ENCODE assay signal across 14 cellular contexts in genomic region chr18:59143441-59143840, GRCh38. TPM values are rescaled to one million over a fixed set of nuclear protein-coding genes. Genes with fewer than 3 reads are reported as not detected.
A peak's percentile ranks its signal among the peaks of the same experiment; 100 is the strongest.
DNase-seq lines count a peak whose midpoint lies in the region; ATAC-seq, FAIRE-seq and TF ChIP-seq lines count a peak whose summit lies in the region.
"Had no signal": no experiment of that assay in that cellular context is flagged by ENCODE, and none has a peak within 500 bp of the region (broad histone marks: within the 10 kb centered on the region; RNA-seq: fewer than 3 reads in every experiment).

No MANE protein-coding gene starts in this region.

- H3K27me3 Mint-ChIP-seq in CD4-positive, CD25-positive, alpha-beta regulatory T cell, result peaks cover 6% of the 10 kb centered on the region
- H3K27me3 Mint-ChIP-seq in brain, result peaks cover 10% of the 10 kb centered on the region
- H3K27me3 Mint-ChIP-seq: central memory CD8-positive, alpha-beta T cell; T-cell had no signal

- no peak overlapping the region for H4K8ac ChIP-seq in IMR-90 (ENCODE audit: low read depth in 2 of 2, low read length in 2 of 2)

- peaks cover 11 to 22% of the 10 kb centered on the region in 2 experiments; a peak in 3 of 4 replicates for H3K79me1 ChIP-seq in IMR-90 (ENCODE audit: low read depth in 1 of 2, low read length in 2 of 2)

- BruUV-seq in IMR-90 (replicated peaks; lab: Mats Ljungman, UMichigan), result no TSS peak

- no peak overlapping the region for H3K23ac ChIP-seq in IMR-90 (ENCODE audit: low read depth, low read length)

- H2BK120ac ChIP-seq in IMR-90 (ENCODE audit: low read depth, low read length), result no peak overlapping the region

- no peak for ATAC-seq in CD4-positive, CD25-positive, alpha-beta regulatory T cell (ENCODE audit: low read depth in 2 of 2)
- ATAC-seq in IMR-90 (ENCODE audit: low read depth) (no peak), omental fat pad (ENCODE audit: low FRiP score) (no peak), GM18861 (IDR thresholded peaks at IDR 0.05; ENCODE audit: unreplicated experiment) (no peak), GM18505 (IDR thresholded peaks at IDR 0.05; ENCODE audit: unreplicated experiment) (no peak)
- ATAC-seq: GM23338, left colon, T-cell had no signal

- FAIRE-seq in GM12892 (lab: Jason Lieb, UNC), result peak; percentile 48
- FAIRE-seq in small intestine (lab: Jason Lieb, UNC), result no peak

- H3K9me1 ChIP-seq in IMR-90 (ENCODE audit: insufficient read depth, low read length), result no peaks in the 10 kb centered on the region

- peaks cover 29 to 78% (median 58%) of the 10 kb centered on the region in 4 donors for H3K4me1 Mint-ChIP-seq in CD4-positive, CD25-positive, alpha-beta regulatory T cell
- H3K4me1 Mint-ChIP-seq in brain, result peaks cover 50% of the 10 kb centered on the region

- H3K9me3 Mint-ChIP-seq in CD4-positive, CD25-positive, alpha-beta regulatory T cell, result no peaks in the 10 kb centered on the region
- H3K9me3 Mint-ChIP-seq in brain, result no peaks in the 10 kb centered on the region
- H3K9me3 Mint-ChIP-seq: central memory CD8-positive, alpha-beta T cell; GM23338; T-cell had no signal

- POLR2A ChIA-PET in IMR-90 (lab: Charles Lee; ENCODE audit: unreplicated experiment), result no interaction called here

- no peak overlapping the region for H2BK20ac ChIP-seq in IMR-90 (ENCODE audit: low read depth, low read length)

- no peak overlapping the region for H3K56ac ChIP-seq in IMR-90 (ENCODE audit: extremely low read depth, insufficient read depth, low read length)

- peak overlapping the region; percentile 53 to 99 (median 66) for H3K4me3 Mint-ChIP-seq in CD4-positive, CD25-positive, alpha-beta regulatory T cell
- H3K4me3 Mint-ChIP-seq in brain, result peak overlapping the region in 4 of 5 experiments; percentile 36 to 60 (median 52)
- H3K4me3 Mint-ChIP-seq: central memory CD8-positive, alpha-beta T cell; GM23338 had no signal

- no peak overlapping the region for H3K14ac ChIP-seq in IMR-90 (replicated peaks; ENCODE audit: low read depth, low read length)

- peaks cover 9% of the 10 kb centered on the region for H3K36me3 Mint-ChIP-seq in CD4-positive, CD25-positive, alpha-beta regulatory T cell
- H3K36me3 Mint-ChIP-seq in brain, result no peaks in the 10 kb centered on the region

- TF ChIP-seq CTCF in IMR-90 (conservative IDR thresholded peaks at IDR 0.05; ENCODE audit: low read depth, low read length) (no peak), brain (conservative IDR thresholded peaks at IDR 0.05) (no peak), omental fat pad (IDR thresholded peaks at IDR 0.05) (no peak)

- peaks cover 43% of the 10 kb centered on the region for H3K4me1 ChIP-seq in CD4-positive, CD25-positive, alpha-beta regulatory T cell (ENCODE audit: control insufficient read depth, insufficient read depth, low read length, poor library complexity, severe bottlenecking)
- H3K4me1 ChIP-seq in IMR-90 (ENCODE audit: control insufficient read depth, insufficient read depth, low read length) (no peaks in the 10 kb centered on the region), small intestine (ENCODE audit: control insufficient read depth in 2 of 2, insufficient read depth in 1 of 2, low read depth in 1 of 2, low read length in 1 of 2) (peaks cover 3 to 7% of the 10 kb centered on the region in 2 donors)

- H3K4me3 ChIP-seq in CD4-positive, CD25-positive, alpha-beta regulatory T cell (ENCODE audit: low read depth, low read length), result peak overlapping the region; percentile 51
- H3K4me3 ChIP-seq in IMR-90 (ENCODE audit: insufficient read depth, low read depth, low read length) (no peak overlapping the region), small intestine (ENCODE audit: low read depth in 1 of 2, low read length in 2 of 2) (no peak overlapping the region)
- H3K4me3 ChIP-seq: GM23338, suprapubic skin had no signal

- H2BK5ac ChIP-seq in IMR-90 (ENCODE audit: low read depth, low read length, poor library complexity, severe bottlenecking), result no peak overlapping the region

- H2AFZ ChIP-seq in IMR-90 (replicated peaks; ENCODE audit: low read length, poor library complexity), result no peak overlapping the region
- H2AFZ ChIP-seq: GM23338 had no signal

- no CpG with 5 or more reads among the region's 3 CpGs for WGBS in IMR-90 (ENCODE audit: extremely low coverage in 2 of 2, insufficient read length in 1 of 2), 2 experiments
- 61 to 81% (median 67%) methylated on average over 3 of the region's 3 CpGs for WGBS in small intestine, 3 donors

- H3K27me3 ChIP-seq in CD4-positive, CD25-positive, alpha-beta regulatory T cell (ENCODE audit: control insufficient read depth, insufficient read depth, low read length), result no peaks in the 10 kb centered on the region
- H3K27me3 ChIP-seq in IMR-90 (ENCODE audit: control insufficient read depth, insufficient read depth, low read length) (no peaks in the 10 kb centered on the region), small intestine (ENCODE audit: control insufficient read depth in 2 of 2, insufficient read depth in 2 of 2, low read length in 2 of 2) (no peaks in the 10 kb centered on the region)
- H3K27me3 ChIP-seq: suprapubic skin had no signal

- no peak overlapping the region for H3K4ac ChIP-seq in IMR-90 (ENCODE audit: low read depth, low read length)

- H2AK5ac ChIP-seq in IMR-90 (ENCODE audit: low read depth, low read length), result no peak overlapping the region

- DNase-seq in CD4-positive, CD25-positive, alpha-beta regulatory T cell, result peak in 1 of 3 donors; percentile 14
- no peak for DNase-seq in GM12892 (ENCODE audit: insufficient read length)
- peak; percentile 41 for DNase-seq in IMR-90
- no peak for DNase-seq in omental fat pad (ENCODE audit: low spot score)
- DNase-seq in small intestine, result no peak
- DNase-seq: left colon, nucleus accumbens, T-cell had no signal

- dilution Hi-C loops in IMR-90 (cut with HindIII; ENCODE audit: low sequenced_read_pairs, unreplicated experiment), result no loop called here

- H2BK15ac ChIP-seq in IMR-90 (ENCODE audit: low read depth, low read length), result no peak overlapping the region

- H3K27ac Mint-ChIP-seq in CD4-positive, CD25-positive, alpha-beta regulatory T cell, result peak overlapping the region; percentile 8 to 99 (median 78)
- no peak overlapping the region for H3K27ac Mint-ChIP-seq in brain
- H3K27ac Mint-ChIP-seq: GM23338 had no signal

- no peak overlapping the region for H3K18ac ChIP-seq in IMR-90 (ENCODE audit: low read depth, low read length)

- H3K27ac ChIP-seq in CD4-positive, CD25-positive, alpha-beta regulatory T cell (ENCODE audit: insufficient read depth, low read length, poor library complexity, severe bottlenecking), result peak overlapping the region; percentile 98
- H3K27ac ChIP-seq in IMR-90 (ENCODE audit: insufficient read depth, low read length) (no peak overlapping the region), small intestine (ENCODE audit: low read depth in 1 of 2, low read length in 1 of 2) (no peak overlapping the region)
- H3K27ac ChIP-seq: suprapubic skin had no signal

- CTCF ChIA-PET in IMR-90 (lab: Yijun Ruan, JAX), result interaction anchor here (0.7 to 1.4 kb wide), 3 partner anchors 9 to 60 kb away, joined by 3 to 4 read pairs (median 3); no protein-coding TSS in a partner anchor

- 0 out of 2 replicates have a peak, but pooled peaks cover 5% of the 10 kb centered on the region for H4K20me1 ChIP-seq in IMR-90 (ENCODE audit: insufficient read depth, low read length)

- H2AK9ac ChIP-seq in IMR-90 (replicated peaks; ENCODE audit: low read depth, low read length, poor library complexity), result no peak overlapping the region

- H3K9ac ChIP-seq in IMR-90 (ENCODE audit: low read depth, low read length), result no peak overlapping the region

- H4K91ac ChIP-seq in IMR-90 (ENCODE audit: insufficient read depth, low read depth, low read length), result no peak overlapping the region

- TF ChIP-seq POLR2A in GM12892 (IDR thresholded peaks at IDR 0.05; ENCODE audit: low read depth, low read length), result no peak
- no peak for TF ChIP-seq POLR2A in IMR-90 (IDR thresholded peaks at IDR 0.05; ENCODE audit: low read depth, low read length)
- TF ChIP-seq POLR2A in GM18505 (IDR thresholded peaks at IDR 0.05; ENCODE audit: borderline replicate concordance, extremely low read depth, insufficient read depth, insufficient read length), result no peak

- intact Hi-C loops in IMR-90 (cut with micrococcal nuclease), result no loop called here

- H3K9me3 ChIP-seq in CD4-positive, CD25-positive, alpha-beta regulatory T cell (ENCODE audit: control insufficient read depth in 2 of 2, low read length in 2 of 2), result no peaks in the 10 kb centered on the region
- H3K9me3 ChIP-seq in IMR-90 (ENCODE audit: control insufficient read depth, insufficient read depth, low read length) (no peaks in the 10 kb centered on the region), small intestine (ENCODE audit: control insufficient read depth, low read depth) (no peaks in the 10 kb centered on the region)
- H3K9me3 ChIP-seq: suprapubic skin had no signal

- TF ChIP-seq RAD21 in IMR-90 (IDR thresholded peaks at IDR 0.05; ENCODE audit: low read length), result no peak

- no peaks in the 10 kb centered on the region for H3K36me3 ChIP-seq in CD4-positive, CD25-positive, alpha-beta regulatory T cell (ENCODE audit: control insufficient read depth, insufficient read depth, low read length)
- H3K36me3 ChIP-seq in IMR-90 (ENCODE audit: control insufficient read depth, insufficient read depth, low read length) (no peaks in the 10 kb centered on the region), small intestine (ENCODE audit: control insufficient read depth in 2 of 2, insufficient read depth in 2 of 2, low read length in 2 of 2) (no peaks in the 10 kb centered on the region)
- H3K36me3 ChIP-seq: suprapubic skin had no signal

- no peak overlapping the region for H3K4me2 ChIP-seq in IMR-90 (ENCODE audit: low read depth, low read length)
- H3K4me2 ChIP-seq: GM23338 had no signal

- no peak overlapping the region for H4K5ac ChIP-seq in IMR-90 (ENCODE audit: low read depth, low read length)

- in situ Hi-C loops in IMR-90 (cut with MboI; ENCODE audit: low sequenced_read_pairs), result no loop called here

TF ChIP-seq in IMR-90, 13 proteins besides CTCF, POLR2A, EP300 and RAD21:
- TF ChIP-seq RFX5 (IDR thresholded peaks at IDR 0.05; ENCODE audit: low read depth, low read length) (no peak), FOS (IDR thresholded peaks at IDR 0.05; ENCODE audit: low read depth, low read length) (peak; percentile 42; the same call in 1 of the 2 replicates)

RNA-seq across cellular contexts. Expression of gene SEC11C, which starts 3.8 kb away (rescaled TPM):
- total RNA-seq in CD4-positive, CD25-positive, alpha-beta regulatory T cell, result 80.4 TPM
- polyA plus RNA-seq in CD4-positive, CD25-positive, alpha-beta regulatory T cell, result 100 to 1,000 TPM; 180 to 279 (median 231) TPM
- polyA plus RNA-seq in GM12892 (2012; ENCODE audit: missing spikeins), result 278 TPM
- total RNA-seq in IMR-90 (2012; rRNA removed) (8.9 and 10.6 TPM in 2 replicates), omental fat pad (10 to 100 TPM; 13.6 to 34.9 (median 20.5) TPM)
- polyA plus RNA-seq in IMR-90 (2012; rRNA removed) (11.9 and 14.4 TPM in 2 replicates), brain (ENCODE audit: insufficient read depth, low read depth, low replicate concordance) (573 TPM), small intestine (100 to 1,000 TPM in 1 of 3 donors, 10 to 100 TPM in 2; 38.7 to 164 (median 87.3) TPM)
- 4.4 and 8.9 TPM in 2 replicates for polyA plus RNA-seq in IMR-90 (2012; cell fraction: cytosol; rRNA removed)
- 1.9 and 2.9 TPM in 2 replicates for polyA plus RNA-seq in IMR-90 (2012; cell fraction: nucleus; rRNA removed; ENCODE audit: low replicate concordance)

Comparison
In these comparisons a context has a peak if more than half of its experiments do, and no peak if none do; other contexts are left out.
1. H3K27ac Mint-ChIP-seq: peak in CD4-positive, CD25-positive, alpha-beta regulatory T cell (3 of 3); none in brain (0 of 5).